Comparison of ENCODE assay signal across 6 cellular contexts in the genomic region with DNA sequence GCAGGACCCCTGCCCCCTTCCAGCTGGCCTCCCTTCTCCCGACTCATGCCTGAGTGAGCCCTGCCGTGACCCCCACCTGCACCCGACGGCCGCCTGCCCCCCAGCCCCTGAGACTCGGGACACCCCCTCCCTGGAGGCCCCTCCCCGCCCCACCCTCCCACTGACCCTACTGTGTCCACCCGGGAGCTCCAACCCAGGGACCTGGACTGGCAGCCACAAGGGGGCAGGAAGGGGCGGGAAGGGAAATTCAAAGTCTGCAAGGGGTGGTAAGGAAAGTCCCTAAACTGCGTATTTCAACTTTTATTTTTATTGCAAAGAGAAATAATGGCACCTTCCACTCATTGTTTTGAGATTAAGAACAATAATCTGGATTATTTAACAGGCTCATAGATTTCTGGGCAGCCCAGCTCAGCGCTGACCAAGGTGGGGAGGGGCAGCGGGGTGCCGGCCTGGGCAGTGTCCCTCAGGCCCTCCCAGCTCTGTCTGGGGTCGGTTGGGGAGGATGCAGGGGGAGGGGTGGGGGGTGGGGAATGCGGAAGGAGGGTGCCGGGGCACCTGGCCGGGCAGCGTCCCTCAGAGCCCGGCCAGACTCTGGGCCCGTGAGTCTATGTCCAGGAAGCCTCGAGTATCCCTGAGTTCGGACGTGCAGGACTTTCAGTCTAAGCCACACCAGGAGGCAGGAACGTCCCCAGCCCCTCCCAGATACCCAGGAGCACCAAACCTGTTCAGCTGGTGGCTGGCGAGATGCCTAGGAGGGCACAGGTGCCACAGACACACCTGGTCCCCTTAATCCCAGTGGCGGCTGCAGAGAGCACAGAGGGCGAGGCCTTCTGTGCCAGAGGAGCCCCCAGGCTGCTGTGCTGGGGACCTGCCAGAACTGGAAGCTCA. TPM values are rescaled to one million over a fixed set of nuclear protein-coding genes. Genes with fewer than 3 reads are reported as not detected.
DNase-seq lines count a peak whose midpoint lies in the region; ATAC-seq and TF ChIP-seq lines count a peak whose summit lies in the region.

No MANE protein-coding gene starts in this region.

- H3K4me3 ChIP-seq in AG10803 (ENCODE audit: low read length): peak overlapping the region; percentile 39
- peak overlapping the region; percentile 68; the same call in 1 of the 2 replicates for H3K4me3 ChIP-seq in Karpas-422 (ENCODE audit: low read length)

- no peaks in the 10 kb centered on the region for H3K36me3 ChIP-seq in Karpas-422 (ENCODE audit: insufficient read depth, low read length)

- peaks cover 15% of the 10 kb centered on the region for H3K4me1 Mint-ChIP-seq in osteocyte (ENCODE audit: unreplicated experiment)

- H3K4me2 ChIP-seq in Karpas-422 (ENCODE audit: low read depth, low read length, poor library complexity, severe bottlenecking): peak overlapping the region; percentile 84

- no peaks in the 10 kb centered on the region for H3K27me3 ChIP-seq in Karpas-422 (ENCODE audit: low read length)

- H3K79me2 ChIP-seq in Karpas-422 (ENCODE audit: low read length): no peaks in the 10 kb centered on the region

- no peak overlapping the region for H3K4me3 Mint-ChIP-seq in osteocyte (ENCODE audit: unreplicated experiment)

- no peaks in the 10 kb centered on the region for H3K9me3 ChIP-seq in Karpas-422 (ENCODE audit: low read length)

- no peak overlapping the region for H3K27ac Mint-ChIP-seq in osteocyte (ENCODE audit: unreplicated experiment)

- H3K36me3 Mint-ChIP-seq in osteocyte (ENCODE audit: unreplicated experiment): no peaks in the 10 kb centered on the region

- H3K4me1 ChIP-seq in Karpas-422 (ENCODE audit: low read length): peaks cover 32% of the 10 kb centered on the region

- DNase-seq in AG10803 (ENCODE audit: low read depth) (peak; percentile 26), Karpas-422 (no peak), T47D (ENCODE audit: low read depth in 1 of 2, low spot score in 1 of 2) (peak; percentile 97 to 98), osteocyte (ENCODE audit: extremely low spot score, unreplicated experiment) (no peak), AML-193 (lab: John Stamatoyannopoulos, UW) (no peak)

- no peak overlapping the region for H3K9ac ChIP-seq in Karpas-422 (ENCODE audit: low read length)

- H3K9me2 ChIP-seq in Karpas-422 (replicated peaks; ENCODE audit: insufficient read depth, low read length): no peaks in the 10 kb centered on the region

- in situ Hi-C loops in T47D (cut with HindIII; ENCODE audit: low pct_unique_long_range_greater_than_20kb, low sequenced_read_pairs): no loop called here

- H3K27ac ChIP-seq in Karpas-422 (ENCODE audit: low read length): no peak overlapping the region

- no peak overlapping the region for H2AFZ ChIP-seq in Karpas-422 (ENCODE audit: low read length)

- H3K27me3 Mint-ChIP-seq in osteocyte (ENCODE audit: unreplicated experiment): no peaks in the 10 kb centered on the region

- no peak for ATAC-seq in GM19452 (IDR thresholded peaks at IDR 0.05; ENCODE audit: unreplicated experiment)

- 0 out of 2 replicates have a peak, but pooled peaks cover 2% of the 10 kb centered on the region for H4K20me1 ChIP-seq in Karpas-422 (ENCODE audit: insufficient read depth, low read depth, low read length)

- H3K9me3 Mint-ChIP-seq in osteocyte (ENCODE audit: unreplicated experiment): no peaks in the 10 kb centered on the region

- no peak for TF ChIP-seq CTCF in AG10803 (conservative IDR thresholded peaks at IDR 0.05; ENCODE audit: low read length)
- peak; percentile 20 for TF ChIP-seq CTCF in osteocyte (IDR thresholded peaks at IDR 0.05)

RNA-seq across cellular contexts. Expression of a gene that starts 1.3 kb away (rescaled TPM):
- total RNA-seq in Karpas-422 (2014; rRNA removed; shearing (Covaris generic); ENCODE audit: low replicate concordance): 0.51 TPM in 1 of 2 replicates, not detected in the other
- total RNA-seq in osteocyte: 0.13 TPM in 1 of 2 replicates, not detected in the other

RNA-seq across cellular contexts. Expression of a gene that starts 9.1 kb away (rescaled TPM):
- total RNA-seq in Karpas-422 (2014; rRNA removed; shearing (Covaris generic); ENCODE audit: low replicate concordance): not detected in 2 replicates
- not detected in 2 replicates for total RNA-seq in osteocyte

RNA-seq across cellular contexts. Expression of a gene that starts 15.5 kb away (rescaled TPM):
- 0.48 and 1.6 TPM in 2 replicates for total RNA-seq in Karpas-422 (2014; rRNA removed; shearing (Covaris generic); ENCODE audit: low replicate concordance)
- total RNA-seq in osteocyte: 0.13 and 0.34 TPM in 2 replicates

RNA-seq across cellular contexts. Expression of a gene that starts 17.9 kb away (rescaled TPM):
- 16.2 and 51.0 TPM in 2 replicates for total RNA-seq in Karpas-422 (2014; rRNA removed; shearing (Covaris generic); ENCODE audit: low replicate concordance)
- 220 and 239 TPM in 2 replicates for total RNA-seq in osteocyte

RNA-seq across cellular contexts. Expression of a gene that starts 35.6 kb away (rescaled TPM):
- 15.4 and 15.8 TPM in 2 replicates for total RNA-seq in Karpas-422 (2014; rRNA removed; shearing (Covaris generic); ENCODE audit: low replicate concordance)
- 25.0 and 29.0 TPM in 2 replicates for total RNA-seq in osteocyte

Comparison
In these comparisons a context has a peak if more than half of its experiments do, and no peak if none do; other contexts are left out.
1. DNase-seq: peak in AG10803 (single experiment) and T47D (2 of 2); none in Karpas-422 (single experiment), osteocyte (single experiment) and AML-193 (0 of 2).